In genomic region chr14:54348001-54348611, GRCh38 we compare ENCODE assay signal across 8 cellular contexts. TPM values are rescaled to one million over a fixed set of nuclear protein-coding genes. Genes with fewer than 3 reads are reported as not detected.
DNase-seq lines count a peak whose midpoint lies in the region; ATAC-seq and TF ChIP-seq lines count a peak whose summit lies in the region.

No MANE protein-coding gene starts in this region.

- intact Hi-C loops in Panc1 (cut with micrococcal nuclease; ENCODE audit: unreplicated experiment), result loop anchor here (5.0 kb wide), 1 partner anchor 811 kb away; no protein-coding TSS in a partner anchor

- CTCF ChIA-PET in Panc1 (lab: Charles Lee), result interaction anchor here (0.6 to 1.1 kb wide), 4 partner anchors 19 to 812 kb away, joined by 3 to 4 read pairs (median 4); no protein-coding TSS in a partner anchor

- H3K27ac Mint-ChIP-seq in endothelial cell (ENCODE audit: unreplicated experiment), result no peak overlapping the region
- H3K27ac Mint-ChIP-seq in naive B cell, result no peak overlapping the region

- no peak overlapping the region for H3K9ac ChIP-seq in KMS-11

- in situ Hi-C loops in Panc1 (cut with HindIII; ENCODE audit: low pct_unique_long_range_greater_than_20kb, low sequenced_read_pairs), result no loop called here

- H3K9me3 ChIP-seq in Panc1 (ENCODE audit: control insufficient read depth, insufficient read depth, low read depth, low read length), result no peaks in the 10 kb centered on the region

- H3K27ac ChIP-seq in 22Rv1, result no peak overlapping the region
- H3K27ac ChIP-seq in KMS-11, result no peak overlapping the region
- H3K27ac ChIP-seq in Panc1 (ENCODE audit: low read length), result no peak overlapping the region

- POLR2A ChIA-PET in Panc1 (lab: Charles Lee), result no interaction called here

- H3K36me3 ChIP-seq in KMS-11 (ENCODE audit: insufficient read depth) (no peaks in the 10 kb centered on the region), Panc1 (ENCODE audit: control insufficient read depth, insufficient read depth, low read length) (no peaks in the 10 kb centered on the region)

- no peaks in the 10 kb centered on the region for H3K27me3 Mint-ChIP-seq in endothelial cell (ENCODE audit: unreplicated experiment)
- peaks cover 3 to 18% (median 13%) of the 10 kb centered on the region in 3 donors for H3K27me3 Mint-ChIP-seq in naive B cell

- no peaks in the 10 kb centered on the region for H3K27me3 ChIP-seq in KMS-11 (ENCODE audit: insufficient read depth, low read depth)
- H3K27me3 ChIP-seq in Panc1 (ENCODE audit: control insufficient read depth, insufficient read depth, low read length), result no peaks in the 10 kb centered on the region

- H3K4me3 Mint-ChIP-seq in endothelial cell (ENCODE audit: unreplicated experiment) (no peak overlapping the region), naive B cell (no peak overlapping the region)

- H3K9me3 Mint-ChIP-seq in endothelial cell (ENCODE audit: unreplicated experiment) (no peaks in the 10 kb centered on the region), naive B cell (peaks cover 0 to under 1% (median 0%) of the 10 kb centered on the region in 7 donors)

- TF ChIP-seq CTCF in 22Rv1 (IDR thresholded peaks at IDR 0.05), result peak; percentile 78
- TF ChIP-seq CTCF in KMS-11 (conservative IDR thresholded peaks at IDR 0.05; ENCODE audit: low read depth, low read length), result peak; percentile 69
- TF ChIP-seq CTCF in Panc1 (IDR thresholded peaks at IDR 0.05), result peak; percentile 67
- peak; percentile 91 for TF ChIP-seq CTCF in endothelial cell (IDR thresholded peaks at IDR 0.05; ENCODE audit: unreplicated experiment)

- peak; percentile 78; the same call in 1 of the 2 replicates for ATAC-seq in Panc1
- ATAC-seq in naive B cell (ENCODE audit: low read depth in 2 of 2), result no peak
- no peak for ATAC-seq in GM18505 (IDR thresholded peaks at IDR 0.05; ENCODE audit: unreplicated experiment)

- H3K79me2 ChIP-seq in KMS-11 (ENCODE audit: insufficient read depth, low read depth), result no peaks in the 10 kb centered on the region

- H3K4me3 ChIP-seq in KMS-11 (IDR thresholded peaks at IDR 0.05; ENCODE audit: insufficient read depth, low read depth, low read length) (no peak overlapping the region), Panc1 (ENCODE audit: low read depth in 2 of 2, low read length in 2 of 2) (no peak overlapping the region)

- no peak overlapping the region for H2AFZ ChIP-seq in KMS-11 (ENCODE audit: low read depth)

- H3K4me1 Mint-ChIP-seq in endothelial cell (ENCODE audit: unreplicated experiment) (peaks cover 2% of the 10 kb centered on the region), naive B cell (peaks cover 0 to 7% (median 6%) of the 10 kb centered on the region in 3 donors)

- no peak overlapping the region for H3K4me2 ChIP-seq in KMS-11

- no peak for TF ChIP-seq POLR2A in GM18505 (IDR thresholded peaks at IDR 0.05; ENCODE audit: borderline replicate concordance, extremely low read depth, insufficient read depth, insufficient read length)

- no peaks in the 10 kb centered on the region for H4K20me1 ChIP-seq in KMS-11 (ENCODE audit: insufficient read depth)

- DNase-seq in GM03348 (ENCODE audit: low spot score), result peak; percentile 59
- peak; percentile 24 for DNase-seq in Panc1 (ENCODE audit: low read depth, low spot score)
- peak; percentile 46 for DNase-seq in endothelial cell (ENCODE audit: low spot score)
- peak; percentile 15 for DNase-seq in naive B cell
- no peak for DNase-seq in stimulated activated CD4-positive, alpha-beta T cell treated with anti-CD3 and anti-CD28 coated beads, Interleukin-4, amount 100 ng/mL, for 4 hours

- H3K36me3 Mint-ChIP-seq in endothelial cell (ENCODE audit: low read depth, unreplicated experiment) (no peaks in the 10 kb centered on the region), naive B cell (no peaks in the 10 kb centered on the region)

- H3K4me1 ChIP-seq in KMS-11 (ENCODE audit: low read depth, poor library complexity, severe bottlenecking) (no peaks in the 10 kb centered on the region), Panc1 (ENCODE audit: control insufficient read depth, insufficient read depth, low read length) (no peaks in the 10 kb centered on the region)

- BruUV-seq in Panc1 (replicated peaks; lab: Mats Ljungman, UMichigan), result no TSS peak

RNA-seq across cellular contexts. Expression of gene CDKN3, which starts 48.7 kb away (rescaled TPM):
- total RNA-seq in Panc1 (2021; ENCODE audit: unreplicated experiment) (36.1 TPM), endothelial cell (ENCODE audit: unreplicated experiment) (12.2 TPM)
- polyA plus RNA-seq in Panc1 (2012; ENCODE audit: insufficient read length), result 9.0 TPM
- polyA plus RNA-seq in naive B cell (ENCODE audit: low read depth in 6 of 6), result 1 to 10 TPM in 5 of 6 donors, not detected in 1; 1.1 to 2.3 (median 1.2) TPM

Comparison
In these comparisons a context has a peak if more than half of its experiments do, and no peak if none do; other contexts are left out.
1. DNase-seq: peak in GM03348 (single experiment), Panc1 (single experiment), endothelial cell (single experiment) and naive B cell (single experiment); none in stimulated activated CD4-positive, alpha-beta T cell treated with anti-CD3 and anti-CD28 coated beads, Interleukin-4, amount 100 ng/mL, for 4 hours (0 of 2).
2. Peak in every context shown above with its lines, with median percentiles within 50 percentile points of each other: CTCF ChIP-seq.